ENCODE assay signal across 26 cellular contexts in genomic region chr2:62824378-62824777, GRCh38.
"Had no signal": no experiment of that assay in that cellular context is flagged by ENCODE, and none has a peak within 500 bp of the region (broad histone marks: within the 10 kb centered on the region; RNA-seq: fewer than 3 reads in every experiment).

No MANE protein-coding gene starts in this region.

- H3K27me3 ChIP-seq: esophagus squamous epithelium, ovary, sigmoid colon, spleen, testis, tibial artery had no signal

- DNase-seq: cortex of kidney; effector memory CD8-positive, alpha-beta T cell; erythroblast; esophagus squamous epithelium; foreskin melanocyte; glutamatergic neuron; hypothalamus; midbrain; naive thymus-derived CD4-positive, alpha-beta T cell; occipital lobe; ovary; posterior cingulate gyrus; psoas muscle; right cardiac atrium; sigmoid colon; spleen; stimulated activated CD4-positive, alpha-beta T cell treated with anti-CD3 and anti-CD28 coated beads, Interleukin-4, amount 100 ng/mL, for 4 hours; stimulated activated naive CD8-positive, alpha-beta T cell treated with anti-CD3 and anti-CD28 coated beads, Interleukin-15, Interleukin-2, amounts not matched to agents 100 U/mL and 50 U/mL, for 24 hours; substantia nigra; testis; tibial artery had no signal

- FAIRE-seq: keratinocyte, urothelium cell line had no signal

- H3K4me3 ChIP-seq: esophagus squamous epithelium, lung, ovary, psoas muscle, sigmoid colon, skin epidermis, spleen, testis, tibial artery had no signal

- H3K36me3 ChIP-seq: ovary had no signal

- H3K9me3 ChIP-seq: esophagus squamous epithelium, ovary, psoas muscle, sigmoid colon, testis, tibial artery had no signal

- H3K27ac ChIP-seq: esophagus squamous epithelium, ovary, psoas muscle, skin epidermis, spleen, testis, tibial artery had no signal

- ATAC-seq: effector memory CD8-positive, alpha-beta T cell; naive thymus-derived CD4-positive, alpha-beta T cell; psoas muscle; right cardiac atrium; stimulated activated memory B cell treated with anti-CD40 and anti-IgM and Interleukin-4, amounts not matched to agents 10 μg/mL and 1 μg/mL and 100 μg/mL, for 72 hours; stimulated activated naive CD8-positive, alpha-beta T cell treated with anti-CD3 and anti-CD28 coated beads, Interleukin-15, Interleukin-2, amounts not matched to agents 100 U/mL and 50 U/mL, for 24 hours had no signal

- H3K4me1 ChIP-seq: esophagus squamous epithelium, psoas muscle, testis had no signal
